8 cellular contexts compared by ENCODE assay signal in the genomic region with DNA sequence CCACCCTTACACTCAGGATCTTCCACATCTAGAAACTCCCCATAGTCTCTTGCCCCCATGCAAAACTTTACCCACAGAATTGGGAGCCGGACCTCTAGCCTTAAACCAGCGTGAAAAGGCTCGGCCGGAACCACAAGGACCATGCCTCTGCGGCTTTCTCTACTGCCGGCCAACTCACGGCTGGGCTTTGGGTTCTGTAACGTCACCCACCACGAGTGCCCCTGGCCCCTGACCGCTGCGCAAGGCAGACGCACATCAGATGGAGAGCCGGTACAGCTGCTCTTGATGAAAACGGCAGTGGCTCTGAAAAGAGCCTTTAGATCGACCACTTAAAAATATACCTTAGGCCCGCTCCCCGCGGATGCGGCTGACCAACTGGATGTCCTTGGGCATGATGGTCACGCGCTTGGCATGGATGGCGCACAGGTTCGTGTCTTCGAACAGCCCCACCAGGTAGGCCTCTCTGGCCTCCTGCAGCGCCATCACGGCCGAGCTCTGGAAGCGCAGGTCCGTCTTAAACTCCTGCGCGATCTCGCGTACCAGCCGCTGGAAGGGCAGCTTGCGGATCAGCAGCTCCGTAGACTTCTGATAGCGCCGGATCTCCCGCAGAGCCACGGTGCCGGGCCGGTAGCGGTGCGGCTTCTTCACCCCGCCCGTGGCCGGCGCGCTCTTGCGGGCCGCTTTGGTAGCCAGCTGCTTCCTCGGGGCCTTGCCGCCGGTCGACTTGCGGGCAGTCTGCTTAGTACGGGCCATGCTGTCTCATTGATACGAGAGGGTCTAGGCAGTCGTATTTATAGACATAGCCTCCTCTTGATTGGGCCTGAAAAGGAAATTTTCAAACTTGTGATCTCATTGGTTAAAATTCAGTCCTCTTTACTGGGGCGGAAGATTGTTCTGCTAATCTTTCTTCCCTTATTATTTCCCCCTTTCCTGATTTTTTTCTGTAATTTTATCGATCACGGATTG.
DNase-seq lines count a peak whose midpoint lies in the region; ATAC-seq and TF ChIP-seq lines count a peak whose summit lies in the region.
"Not testable (repeated sequence)": the region's sequence is repeated elsewhere in the genome, so short reads cannot be mapped to it uniquely, and the experiment has no call there.

No MANE protein-coding gene starts in this region.

- H3K9me3 ChIP-seq in CD4-positive, CD25-positive, alpha-beta regulatory T cell (ENCODE audit: control insufficient read depth in 2 of 2, low read length in 2 of 2); subcutaneous abdominal adipose tissue (ENCODE audit: control insufficient read depth in 5 of 5, low read length in 5 of 5): not testable (repeated sequence)

- not testable (repeated sequence) for TF ChIP-seq CTCF in LNCaP clone FGC (IDR thresholded peaks at IDR 0.05; ENCODE audit: control insufficient read depth, extremely low read depth, insufficient read depth)
- TF ChIP-seq CTCF in astrocyte of the cerebellum (IDR thresholded peaks at IDR 0.05; ENCODE audit: low read depth, low read length, missing control alignments), result peak; percentile 11

- not testable (repeated sequence) for H3K4me1 Mint-ChIP-seq in CD4-positive, CD25-positive, alpha-beta regulatory T cell

- DNase-seq in CD4-positive, CD25-positive, alpha-beta regulatory T cell, result peak in 2 of 3 donors; percentile 28 to 31
- not testable (repeated sequence) for DNase-seq in LNCaP clone FGC (ENCODE audit: low read depth)
- peak; percentile 9 to 25 for DNase-seq in activated CD4-positive, alpha-beta T cell treated with anti-CD3 and anti-CD28 coated beads, Interleukin-2, amount 50 U/mL, for 48 hours
- DNase-seq in astrocyte of the cerebellum (ENCODE audit: low read depth), result peak; percentile 15
- DNase-seq in fibroblast of peridontal ligament (ENCODE audit: extremely low read depth), result peak; percentile 70
- peak; percentile 11 for DNase-seq in islet precursor cell
- peak in 9 of 10 donors; percentile 12 to 89 (median 38) for DNase-seq in posterior cingulate gyrus

- not testable (repeated sequence) for H3K4me1 ChIP-seq in CD4-positive, CD25-positive, alpha-beta regulatory T cell (ENCODE audit: control insufficient read depth, insufficient read depth, low read length, poor library complexity, severe bottlenecking); subcutaneous abdominal adipose tissue (ENCODE audit: control insufficient read depth in 5 of 5, insufficient read depth in 5 of 5, low read length in 5 of 5)

- H3K4me3 Mint-ChIP-seq in CD4-positive, CD25-positive, alpha-beta regulatory T cell, result peak overlapping the region in 3 of 4 donors; percentile 21 to 74 (median 38)

- H3K27ac Mint-ChIP-seq in CD4-positive, CD25-positive, alpha-beta regulatory T cell, result not testable (repeated sequence)

- not testable (repeated sequence) for H3K36me3 ChIP-seq in CD4-positive, CD25-positive, alpha-beta regulatory T cell (ENCODE audit: control insufficient read depth, insufficient read depth, low read length); subcutaneous abdominal adipose tissue (ENCODE audit: control insufficient read depth in 5 of 5, insufficient read depth in 5 of 5, low read length in 5 of 5)

- H3K27me3 Mint-ChIP-seq in CD4-positive, CD25-positive, alpha-beta regulatory T cell, result not testable (repeated sequence)

- not testable (repeated sequence) for H3K36me3 Mint-ChIP-seq in CD4-positive, CD25-positive, alpha-beta regulatory T cell

- not testable (repeated sequence) for H3K27ac ChIP-seq in CD4-positive, CD25-positive, alpha-beta regulatory T cell (ENCODE audit: insufficient read depth, low read length, poor library complexity, severe bottlenecking); subcutaneous abdominal adipose tissue (ENCODE audit: low read depth, low read length)

- not testable (repeated sequence) for H3K27me3 ChIP-seq in CD4-positive, CD25-positive, alpha-beta regulatory T cell (ENCODE audit: control insufficient read depth, insufficient read depth, low read length); subcutaneous abdominal adipose tissue (ENCODE audit: control insufficient read depth in 5 of 5, insufficient read depth in 4 of 5, low read length in 5 of 5)

- intact Hi-C loops in posterior cingulate gyrus (cut with DNase I), result not testable (repeated sequence)

- not testable (repeated sequence) for H3K9ac ChIP-seq in subcutaneous abdominal adipose tissue (ENCODE audit: low read length in 5 of 5)

- H3K9me3 Mint-ChIP-seq in CD4-positive, CD25-positive, alpha-beta regulatory T cell, result not testable (repeated sequence)

- ATAC-seq in CD4-positive, CD25-positive, alpha-beta regulatory T cell (ENCODE audit: low read depth in 2 of 2), result peak in 1 of 2 donors; percentile 34

- not testable (repeated sequence) for H3K4me3 ChIP-seq in CD4-positive, CD25-positive, alpha-beta regulatory T cell (ENCODE audit: low read depth, low read length)
- H3K4me3 ChIP-seq in LNCaP clone FGC (ENCODE audit: low read depth, low read length) (peak overlapping the region; percentile 46), astrocyte of the cerebellum (ENCODE audit: low read depth, low read length) (peak overlapping the region; percentile 45), subcutaneous abdominal adipose tissue (ENCODE audit: low read depth in 1 of 5, low read length in 5 of 5) (peak overlapping the region in 3 of 5 donors; percentile 56 to 62 (median 57))

- in situ Hi-C loops in astrocyte of the cerebellum (cut with HindIII; ENCODE audit: low sequenced_read_pairs), result not testable (repeated sequence)
